ENCODE assay signal across 8 cellular contexts in the genomic region with DNA sequence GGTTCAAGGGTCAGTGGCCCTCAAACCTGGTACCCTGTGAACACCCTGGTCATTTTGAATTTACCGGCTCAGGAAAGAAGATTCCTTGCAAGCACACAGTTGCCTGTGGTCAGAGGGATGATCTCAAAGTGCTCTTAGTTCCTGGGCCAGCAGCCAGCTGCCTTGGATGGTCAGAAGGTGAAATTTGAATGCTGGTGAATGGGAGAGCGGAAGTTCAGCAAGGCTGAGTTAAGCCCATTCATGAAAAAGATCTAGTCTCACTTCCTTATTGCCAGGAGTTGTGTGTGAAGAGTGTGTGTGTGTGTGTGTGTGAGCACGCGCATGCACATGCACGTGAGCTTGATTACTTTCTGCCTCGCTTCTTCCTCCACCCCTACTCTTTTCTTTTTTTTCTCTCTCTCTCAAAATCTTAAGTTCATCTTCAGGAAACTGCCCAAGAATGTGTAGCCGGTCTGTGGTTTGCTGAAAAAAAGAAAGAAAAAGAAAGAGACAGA.
DNase-seq lines count a peak whose midpoint lies in the region; ATAC-seq and TF ChIP-seq lines count a peak whose summit lies in the region.

No MANE protein-coding gene starts in this region.

- H4K20me1 ChIP-seq in hepatocyte (ENCODE audit: insufficient read depth, poor library complexity, severe bottlenecking): no peaks in the 10 kb centered on the region

- no peak for TF ChIP-seq CTCF in activated CD8-positive, alpha-beta T cell treated with anti-CD3 and anti-CD28 coated beads for 36 hours (IDR thresholded peaks at IDR 0.05)
- TF ChIP-seq CTCF in hepatocyte (IDR thresholded peaks at IDR 0.05; ENCODE audit: poor library complexity): no peak

- CTCF ChIA-PET in activated CD8-positive, alpha-beta T cell treated with anti-CD3 and anti-CD28 coated beads for 36 hours (lab: Charles Lee): interaction anchor here (0.8 to 5.0 kb wide), 10 partner anchors 11 to 233 kb away, joined by 3 to 41 read pairs (median 5); no protein-coding TSS in a partner anchor

- peaks cover 3% of the 10 kb centered on the region for H3K4me1 ChIP-seq in hepatocyte (ENCODE audit: insufficient read depth)
- H3K4me1 ChIP-seq in HAP-1: no peaks in the 10 kb centered on the region

- peak overlapping the region; percentile 56 for H3K4me3 Mint-ChIP-seq in activated CD8-positive, alpha-beta T cell treated with anti-CD3 and anti-CD28 coated beads for 36 hours

- H3K27me3 Mint-ChIP-seq in activated CD8-positive, alpha-beta T cell treated with anti-CD3 and anti-CD28 coated beads for 36 hours: no peaks in the 10 kb centered on the region

- no peaks in the 10 kb centered on the region for H3K9me3 ChIP-seq in hepatocyte (ENCODE audit: low read depth)
- no peaks in the 10 kb centered on the region for H3K9me3 ChIP-seq in HAP-1

- H3K79me2 ChIP-seq in hepatocyte: no peaks in the 10 kb centered on the region

- intact Hi-C loops in activated CD8-positive, alpha-beta T cell treated with anti-CD3 and anti-CD28 coated beads for 36 hours (cut with micrococcal nuclease): no loop called here

- ATAC-seq in GM19397 (IDR thresholded peaks at IDR 0.05; ENCODE audit: unreplicated experiment) (peak; percentile 40), HG03457 (IDR thresholded peaks at IDR 0.05; ENCODE audit: unreplicated experiment) (peak; percentile 26)
- ATAC-seq in activated CD8-positive, alpha-beta T cell treated with anti-CD3 and anti-CD28 coated beads for 36 hours: peak; percentile 5

- H3K36me3 ChIP-seq in hepatocyte (replicated peaks; ENCODE audit: insufficient read depth, low read depth): no peaks in the 10 kb centered on the region
- no peaks in the 10 kb centered on the region for H3K36me3 ChIP-seq in HAP-1 (replicated peaks)

- peak; percentile 79 for DNase-seq in DMS53 treated with DMSO at 0.1 percent for 48 hours (lab: John Stamatoyannopoulos, UW; ENCODE audit: unreplicated experiment)
- no peak for DNase-seq in activated CD8-positive, alpha-beta T cell treated with anti-CD3 and anti-CD28 coated beads for 36 hours
- peak; percentile 21 for DNase-seq in hepatocyte (ENCODE audit: low spot score)
- DNase-seq in activated CD4-positive, CD25-positive, alpha-beta regulatory T cell (lab: John Stamatoyannopoulos, UW): no peak
- DNase-seq in HAP-1 (ENCODE audit: low spot score in 2 of 2): no peak
- no peak for DNase-seq in NCI-H526 (lab: John Stamatoyannopoulos, UW)

- no peak overlapping the region for H3K27ac ChIP-seq in hepatocyte

- H3K27me3 ChIP-seq in hepatocyte (no peaks in the 10 kb centered on the region), HAP-1 (ENCODE audit: low read depth) (peaks cover 20% of the 10 kb centered on the region)

- POLR2A ChIA-PET in activated CD8-positive, alpha-beta T cell treated with anti-CD3 and anti-CD28 coated beads for 36 hours (lab: Charles Lee): interaction anchor here (0.6 to 9.4 kb wide), 13 partner anchors 10 to 236 kb away, joined by 3 to 97 read pairs (median 6); a partner anchor contains a TSS

- H2AFZ ChIP-seq in hepatocyte: no peak overlapping the region

- H3K27ac Mint-ChIP-seq in activated CD8-positive, alpha-beta T cell treated with anti-CD3 and anti-CD28 coated beads for 36 hours: peak overlapping the region; percentile 90

- WGBS in hepatocyte (ENCODE audit: low lambda C conversion rate, missing lambda C conversion rate): 49% methylated on average over 7 of the region's 7 CpGs

- no peak overlapping the region for H3K4me2 ChIP-seq in hepatocyte

- H3K4me1 Mint-ChIP-seq in activated CD8-positive, alpha-beta T cell treated with anti-CD3 and anti-CD28 coated beads for 36 hours (ENCODE audit: low read depth): peaks cover 58% of the 10 kb centered on the region

- in situ Hi-C loops in HAP-1 (cut with MboI; ENCODE audit: low sequenced_read_pairs): no loop called here

- no peaks in the 10 kb centered on the region for H3K9me2 ChIP-seq in hepatocyte (replicated peaks; ENCODE audit: insufficient read depth)

- H3K4me3 ChIP-seq in hepatocyte (no peak overlapping the region), HAP-1 (no peak overlapping the region)

- H3K36me3 Mint-ChIP-seq in activated CD8-positive, alpha-beta T cell treated with anti-CD3 and anti-CD28 coated beads for 36 hours (ENCODE audit: low read depth): peaks cover 3% of the 10 kb centered on the region

- H3K9me3 Mint-ChIP-seq in activated CD8-positive, alpha-beta T cell treated with anti-CD3 and anti-CD28 coated beads for 36 hours: no peaks in the 10 kb centered on the region

Comparison
In these comparisons a context has a peak if more than half of its experiments do, and no peak if none do; other contexts are left out.
1. DNase-seq: peak in DMS53 treated with DMSO at 0.1 percent for 48 hours (single experiment) and hepatocyte (single experiment); none in activated CD8-positive, alpha-beta T cell treated with anti-CD3 and anti-CD28 coated beads for 36 hours (single experiment), activated CD4-positive, CD25-positive, alpha-beta regulatory T cell (0 of 4), HAP-1 (0 of 2) and NCI-H526 (0 of 2).
2. Peak in every context shown above with its lines, with median percentiles within 50 percentile points of each other: ATAC-seq.